In the genomic region with DNA sequence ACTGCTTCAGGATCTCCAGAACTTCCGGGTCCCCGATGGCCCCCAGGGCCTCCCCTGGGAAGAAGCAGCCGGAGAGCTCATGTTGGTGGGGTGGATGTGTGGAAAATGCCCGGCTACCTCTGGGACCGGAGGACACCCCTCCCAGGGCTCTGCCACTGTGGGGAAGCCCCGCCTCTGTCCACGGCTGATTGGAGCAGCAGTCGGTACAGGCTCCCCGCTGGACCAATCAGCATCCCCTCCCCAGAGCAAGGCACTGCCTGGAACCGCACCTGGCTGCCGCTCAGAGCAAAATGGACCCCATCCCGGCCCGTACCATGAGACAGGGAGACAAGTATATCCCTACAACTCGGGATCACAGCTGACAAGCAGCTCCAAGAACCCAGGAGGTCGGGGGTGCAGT, we compare ENCODE assay signal across 10 cellular contexts. TPM values are rescaled to one million over a fixed set of nuclear protein-coding genes. Genes with fewer than 3 reads are reported as not detected.
DNase-seq lines count a peak whose midpoint lies in the region; ATAC-seq and TF ChIP-seq lines count a peak whose summit lies in the region.
"Had no signal": no experiment of that assay in that cellular context is flagged by ENCODE, and none has a peak within 500 bp of the region (broad histone marks: within the 10 kb centered on the region; RNA-seq: fewer than 3 reads in every experiment).

No MANE protein-coding gene starts in this region.

- WGBS in stomach, 5 donors = 65 to 89% (median 80%) methylated on average over 2 to 15 of the region's 15 CpGs
- WGBS in aorta, 2 donors = 82 to 83% methylated on average over 15 of the region's 15 CpGs

- H3K9me3 ChIP-seq in stomach (no peaks in the 10 kb centered on the region), aorta (ENCODE audit: control insufficient read depth, low read length) (no peaks in the 10 kb centered on the region)

- ATAC-seq in activated CD4-positive, alpha-beta T cell treated with anti-CD3 and anti-CD28 coated beads for 36 hours = peak; percentile 83
- no peak for ATAC-seq in aorta (ENCODE audit: low FRiP score)
- ATAC-seq in GM18505 (IDR thresholded peaks at IDR 0.05; ENCODE audit: unreplicated experiment) = no peak

- peak overlapping the region; percentile 10 for H3K4me3 Mint-ChIP-seq in activated CD4-positive, alpha-beta T cell treated with anti-CD3 and anti-CD28 coated beads for 36 hours

- POLR2A ChIA-PET in activated CD4-positive, alpha-beta T cell treated with anti-CD3 and anti-CD28 coated beads for 36 hours (lab: Charles Lee) = no interaction called here

- H3K4me3 ChIP-seq in stomach = no peak overlapping the region
- no peak overlapping the region for H3K4me3 ChIP-seq in aorta (ENCODE audit: low read length in 2 of 2)

- H3K4me1 ChIP-seq in stomach (peaks cover 2 to 13% (median 7%) of the 10 kb centered on the region in 4 donors), aorta (ENCODE audit: control insufficient read depth in 1 of 2, insufficient read depth in 2 of 2, low read length in 2 of 2) (no peaks in the 10 kb centered on the region)

- peaks cover 34% of the 10 kb centered on the region for H3K36me3 Mint-ChIP-seq in activated CD4-positive, alpha-beta T cell treated with anti-CD3 and anti-CD28 coated beads for 36 hours (ENCODE audit: low read depth)

- intact Hi-C loops in activated CD4-positive, alpha-beta T cell treated with anti-CD3 and anti-CD28 coated beads for 36 hours (cut with DNase I, micrococcal nuclease) = no loop called here
- intact Hi-C loops in stomach (cut with DNase I; ENCODE audit: low total_unique reads) (no loop called here), aorta (cut with DNase I) (no loop called here)

- H3K27ac ChIP-seq in stomach = no peak overlapping the region
- no peak overlapping the region for H3K27ac ChIP-seq in aorta (ENCODE audit: low read depth in 1 of 2, low read length in 2 of 2)

- TF ChIP-seq POLR2A in stomach (IDR thresholded peaks at IDR 0.05) (no peak), GM18505 (IDR thresholded peaks at IDR 0.05; ENCODE audit: borderline replicate concordance, extremely low read depth, insufficient read depth, insufficient read length) (no peak)

- no peak for TF ChIP-seq EP300 in stomach (IDR thresholded peaks at IDR 0.05)

- TF ChIP-seq CTCF in stomach (IDR thresholded peaks at IDR 0.05) = no peak

- DNase-seq in activated CD4-positive, alpha-beta T cell treated with anti-CD3 and anti-CD28 coated beads for 36 hours = peak; percentile 77
- DNase-seq in activated CD4-positive, alpha-beta T cell treated with anti-CD3 and anti-CD28 coated beads for 1 hour = no peak
- peak; percentile 41 for DNase-seq in activated CD4-positive, alpha-beta T cell treated with anti-CD3 and anti-CD28 coated beads, Interleukin-2, amount 50 U/mL, for 1 hour
- DNase-seq in hippocampal formation (lab: John Stamatoyannopoulos, UW) = peak; percentile 93 to 96
- peak; percentile 62 for DNase-seq in stomach
- DNase-seq in aorta = no peak
- no peak for DNase-seq in SK-N-DZ (ENCODE audit: low spot score)
- DNase-seq: NCI-H2171 treated with DMSO at 0.1 percent for 48 hours had no signal

- peak overlapping the region; percentile 75 for H3K27ac Mint-ChIP-seq in activated CD4-positive, alpha-beta T cell treated with anti-CD3 and anti-CD28 coated beads for 36 hours

- H3K36me3 ChIP-seq in stomach (peaks cover 32 to 86% (median 72%) of the 10 kb centered on the region in 4 donors), aorta (ENCODE audit: control insufficient read depth in 1 of 2, insufficient read depth in 2 of 2, low read length in 1 of 2) (no peaks in the 10 kb centered on the region)

- no peaks in the 10 kb centered on the region for H3K9me3 Mint-ChIP-seq in activated CD4-positive, alpha-beta T cell treated with anti-CD3 and anti-CD28 coated beads for 36 hours (ENCODE audit: low read depth)

- H3K27me3 ChIP-seq in stomach = no peaks in the 10 kb centered on the region
- H3K27me3 ChIP-seq in aorta (ENCODE audit: control insufficient read depth in 1 of 2, insufficient read depth in 2 of 2, low read length in 1 of 2) = no peaks in the 10 kb centered on the region

- CTCF ChIA-PET in activated CD4-positive, alpha-beta T cell treated with anti-CD3 and anti-CD28 coated beads for 36 hours (lab: Charles Lee) = interaction anchor here (1.0 to 1.4 kb wide), 3 partner anchors 8 to 189 kb away, joined by 3 to 6 read pairs (median 4); no protein-coding TSS in a partner anchor

- peaks cover 15% of the 10 kb centered on the region for H3K4me1 Mint-ChIP-seq in activated CD4-positive, alpha-beta T cell treated with anti-CD3 and anti-CD28 coated beads for 36 hours

- no peaks in the 10 kb centered on the region for H3K27me3 Mint-ChIP-seq in activated CD4-positive, alpha-beta T cell treated with anti-CD3 and anti-CD28 coated beads for 36 hours

RNA-seq across cellular contexts. Expression of a gene that starts 6.4 kb away (rescaled TPM):
- total RNA-seq in activated CD4-positive, alpha-beta T cell treated with anti-CD3 and anti-CD28 coated beads for 36 hours = 10 to 100 TPM in 1 of 2 experiments, 1 to 10 TPM in 1; 9.6 to 15.4 TPM
- total RNA-seq in stomach (10 to 100 TPM in 2 of 5 donors, 1 to 10 TPM in 1, under 1 TPM in 1, not detected in 1; 0.45 to 21.7 (median 11.1) TPM), aorta (1 to 10 TPM; 6.1 to 7.9 TPM)
- polyA plus RNA-seq in stomach (10 to 100 TPM; 10.7 to 14.1 (median 13.6) TPM), aorta (10 to 100 TPM in 1 of 2 donors, 1 to 10 TPM in 1; 6.9 to 11.5 TPM)
- polyA plus RNA-seq in SK-N-DZ (2014; cell fraction: cytosol; rRNA removed) = 9.7 and 19.7 TPM in 2 replicates
- 12.6 and 14.5 TPM in 2 replicates for polyA plus RNA-seq in SK-N-DZ (2014; cell fraction: nucleus; rRNA removed)

RNA-seq across cellular contexts. Expression of a gene that starts 10.8 kb away (rescaled TPM):
- total RNA-seq in activated CD4-positive, alpha-beta T cell treated with anti-CD3 and anti-CD28 coated beads for 36 hours = not detected
- total RNA-seq in stomach = not detected
- 1 to 10 TPM in 1 of 3 donors, not detected in 2; 2.7 TPM for polyA plus RNA-seq in stomach
- total RNA-seq in aorta = not detected
- not detected for polyA plus RNA-seq in aorta
- not detected in 2 replicates for polyA plus RNA-seq in SK-N-DZ (2014; cell fraction: cytosol; rRNA removed)
- polyA plus RNA-seq in SK-N-DZ (2014; cell fraction: nucleus; rRNA removed) = not detected in 2 replicates
- total RNA-seq: liver had no signal
- polyA plus RNA-seq: liver had no signal

RNA-seq across cellular contexts. Expression of a gene that starts 12.1 kb away (rescaled TPM):
- 10 to 100 TPM; 40.8 to 50.7 TPM for total RNA-seq in activated CD4-positive, alpha-beta T cell treated with anti-CD3 and anti-CD28 coated beads for 36 hours
- total RNA-seq in stomach = 100 to 1,000 TPM in 1 of 5 donors, 10 to 100 TPM in 3, 1 to 10 TPM in 1; 9.4 to 113 (median 31.9) TPM
- polyA plus RNA-seq in stomach = 10 to 100 TPM; 10.5 to 17.2 (median 13.9) TPM
- 10 to 100 TPM; 33.7 to 42.0 TPM for total RNA-seq in aorta
- polyA plus RNA-seq in aorta = 10 to 100 TPM in 1 of 2 donors, 1 to 10 TPM in 1; 8.0 to 25.2 TPM
- polyA plus RNA-seq in SK-N-DZ (2014; cell fraction: cytosol; rRNA removed) = 25.4 and 30.6 TPM in 2 replicates
- 48.4 and 51.8 TPM in 2 replicates for polyA plus RNA-seq in SK-N-DZ (2014; cell fraction: nucleus; rRNA removed)

RNA-seq across cellular contexts. Expression of a gene that starts 13.7 kb away (rescaled TPM):
- total RNA-seq in activated CD4-positive, alpha-beta T cell treated with anti-CD3 and anti-CD28 coated beads for 36 hours = under 1 TPM in 1 of 2 experiments, not detected in 1; 0.49 TPM
- total RNA-seq in stomach (100 to 1,000 TPM in 1 of 5 donors, 10 to 100 TPM in 1, 1 to 10 TPM in 2, not detected in 1; 1.4 to 178 (median 38.3) TPM), aorta (not detected)
- polyA plus RNA-seq in stomach (100 to 1,000 TPM in 1 of 3 donors, 10 to 100 TPM in 2; 14.1 to 116 (median 68.7) TPM), aorta (10 to 100 TPM in 1 of 2 donors, under 1 TPM in 1; 0.67 to 62.6 TPM)
- 1.3 TPM in 1 of 2 replicates, not detected in the other for polyA plus RNA-seq in SK-N-DZ (2014; cell fraction: cytosol; rRNA removed)
- polyA plus RNA-seq in SK-N-DZ (2014; cell fraction: nucleus; rRNA removed) = 1.9 TPM in 1 of 2 replicates, not detected in the other

RNA-seq across cellular contexts. Expression of a gene that starts 44.9 kb away (rescaled TPM):
- 1 to 10 TPM; 1.4 to 2.5 TPM for total RNA-seq in activated CD4-positive, alpha-beta T cell treated with anti-CD3 and anti-CD28 coated beads for 36 hours
- not detected for total RNA-seq in stomach
- polyA plus RNA-seq in stomach = under 1 TPM in 2 of 3 donors, not detected in 1; 0.28 to 1.00 TPM
- 1 to 10 TPM; 1.8 to 2.4 TPM for total RNA-seq in aorta
- polyA plus RNA-seq in aorta = under 1 TPM in 1 of 2 donors, not detected in 1; 0.46 TPM
- not detected in 2 replicates for polyA plus RNA-seq in SK-N-DZ (2014; cell fraction: cytosol; rRNA removed)
- 0.64 and 2.7 TPM in 2 replicates for polyA plus RNA-seq in SK-N-DZ (2014; cell fraction: nucleus; rRNA removed)
- polyA plus RNA-seq: liver had no signal

Comparison
In these comparisons a context has a peak if more than half of its experiments do, and no peak if none do; other contexts are left out.
1. DNase-seq: peak in activated CD4-positive, alpha-beta T cell treated with anti-CD3 and anti-CD28 coated beads for 36 hours (single experiment), activated CD4-positive, alpha-beta T cell treated with anti-CD3 and anti-CD28 coated beads, Interleukin-2, amount 50 U/mL, for 1 hour (single experiment), hippocampal formation (2 of 2) and stomach (single experiment); none in activated CD4-positive, alpha-beta T cell treated with anti-CD3 and anti-CD28 coated beads for 1 hour (single experiment), aorta (0 of 2) and SK-N-DZ (single experiment).